1 cellular context compared by ENCODE assay signal in genomic region chr15:82537351-82537908, GRCh38.
TF ChIP-seq lines count a peak whose summit lies in the region.

No MANE protein-coding gene starts in this region.

TF ChIP-seq in K562, 482 proteins besides CTCF, POLR2A, EP300 and RAD21 (continued from another document):
- TF ChIP-seq ZFP36 (IDR thresholded peaks at IDR 0.05; ENCODE audit: low read depth, low read length, partially characterized antibody) (no peak), ZNF707 (CRISPR knock-in tag; conservative IDR thresholded peaks at IDR 0.05) (no peak), MCM5 (IDR thresholded peaks at IDR 0.05; ENCODE audit: low read depth) (no peak), SRSF3 (IDR thresholded peaks at IDR 0.05; ENCODE audit: insufficient read depth, low read length) (no peak)
